In genomic region chr17:36553459-36553858, GRCh38 we compare ENCODE assay signal across 1 cellular context.
TF ChIP-seq lines count a peak whose summit lies in the region.

No MANE protein-coding gene starts in this region.

TF ChIP-seq in K562, 482 proteins besides CTCF, POLR2A, EP300 and RAD21:
- no peak for TF ChIP-seq ILK (tag; IDR thresholded peaks at IDR 0.05; ENCODE audit: borderline replicate concordance, low read depth)
- no peak for TF ChIP-seq ZBTB5 (IDR thresholded peaks at IDR 0.05)
- TF ChIP-seq MTA1 (IDR thresholded peaks at IDR 0.05; ENCODE audit: borderline replicate concordance) = no peak
- no peak for TF ChIP-seq ILF3 (IDR thresholded peaks at IDR 0.05; ENCODE audit: borderline replicate concordance)
- TF ChIP-seq NFRKB (IDR thresholded peaks at IDR 0.05; ENCODE audit: low read depth) = no peak
- TF ChIP-seq ARID1B (IDR thresholded peaks at IDR 0.05) = no peak
- TF ChIP-seq ZFP36 (IDR thresholded peaks at IDR 0.05; ENCODE audit: low read depth, low read length, partially characterized antibody) = no peak
- TF ChIP-seq ZNF76 (CRISPR knock-in tag; IDR thresholded peaks at IDR 0.05; ENCODE audit: borderline replicate concordance) = no peak
- no peak for TF ChIP-seq ZNF695 (CRISPR knock-in tag; IDR thresholded peaks at IDR 0.05)
- TF ChIP-seq NR1H2 (CRISPR knock-in tag; IDR thresholded peaks at IDR 0.05) = no peak
- TF ChIP-seq GMEB1 (CRISPR knock-in tag; IDR thresholded peaks at IDR 0.05) = no peak
- no peak for TF ChIP-seq ZNF174 (CRISPR knock-in tag; IDR thresholded peaks at IDR 0.05)
- TF ChIP-seq MAFK (IDR thresholded peaks at IDR 0.05; ENCODE audit: low read length) = no peak
- TF ChIP-seq ZNF696 (CRISPR knock-in tag; conservative IDR thresholded peaks at IDR 0.05) = no peak
- no peak for TF ChIP-seq EWSR1 (IDR thresholded peaks at IDR 0.05; ENCODE audit: borderline replicate concordance, low read depth, partially characterized antibody)
- no peak for TF ChIP-seq ZNF398 (CRISPR knock-in tag; IDR thresholded peaks at IDR 0.05)
